1 cellular context compared by ENCODE assay signal in genomic region chr5:60843693-60844428, GRCh38.
TF ChIP-seq lines count a peak whose summit lies in the region.

ELOVL7 (minus strand) TSS chr5:60844269; CDS start chr5:60787397, 56,872 bp downstream.

TF ChIP-seq in HepG2, 621 proteins besides CTCF, POLR2A, EP300 and RAD21 (continued from another document and continues in another):
- 0 out of 2 replicates have a peak, but pooled peaks have one; percentile 27 for TF ChIP-seq IRF1 (CRISPR knock-in tag; IDR thresholded peaks at IDR 0.05; ENCODE audit: low read depth)
- TF ChIP-seq ZNF3 (CRISPR knock-in tag; IDR thresholded peaks at IDR 0.05), result no peak
- TF ChIP-seq CSRNP1 (CRISPR knock-in tag; IDR thresholded peaks at IDR 0.05), result no peak
- TF ChIP-seq RARA (CRISPR knock-in tag; IDR thresholded peaks at IDR 0.05), result no peak
- TF ChIP-seq HMGXB3 (CRISPR knock-in tag; IDR thresholded peaks at IDR 0.05; ENCODE audit: borderline replicate concordance), result no peak
- TF ChIP-seq POGZ (CRISPR knock-in tag; IDR thresholded peaks at IDR 0.05), result peak; percentile 48; the same call in 1 of the 2 replicates
- 0 out of 2 replicates have a peak, but pooled peaks have one; percentile 41 for TF ChIP-seq ZNF614 (CRISPR knock-in tag; IDR thresholded peaks at IDR 0.05; ENCODE audit: borderline replicate concordance)
- TF ChIP-seq AKAP8 (CRISPR knock-in tag; IDR thresholded peaks at IDR 0.05), result no peak
- TF ChIP-seq SOX6 (IDR thresholded peaks at IDR 0.05), result no peak
- no peak for TF ChIP-seq SOX6 (CRISPR knock-in tag; IDR thresholded peaks at IDR 0.05)
- TF ChIP-seq CHD2 (IDR thresholded peaks at IDR 0.05; ENCODE audit: low read depth, low read length), result no peak
- no peak for TF ChIP-seq REL (CRISPR knock-in tag; conservative IDR thresholded peaks at IDR 0.05)
- TF ChIP-seq ATF4 (CRISPR knock-in tag; IDR thresholded peaks at IDR 0.05), result 0 out of 4 replicates have a peak, but pooled peaks of 1 of the 2 experiments have one; percentile 31
- TF ChIP-seq RBFOX2 (IDR thresholded peaks at IDR 0.05; ENCODE audit: low read depth, low read length), result peak; percentile 77
- no peak for TF ChIP-seq ZNF496 (CRISPR knock-in tag; IDR thresholded peaks at IDR 0.05; ENCODE audit: insufficient replicate concordance)
- TF ChIP-seq RAD51 (IDR thresholded peaks at IDR 0.05; ENCODE audit: borderline replicate concordance), result no peak
- no peak for TF ChIP-seq ZNF292 (CRISPR knock-in tag; IDR thresholded peaks at IDR 0.05; ENCODE audit: borderline replicate concordance, low read depth)
- no peak for TF ChIP-seq ZBTB10 (CRISPR knock-in tag; IDR thresholded peaks at IDR 0.05; ENCODE audit: borderline replicate concordance)
- no peak for TF ChIP-seq ZFP36L2 (CRISPR knock-in tag; IDR thresholded peaks at IDR 0.05)
- no peak for TF ChIP-seq BRD4 (CRISPR knock-in tag; IDR thresholded peaks at IDR 0.05)
- TF ChIP-seq FOXA3 (CRISPR knock-in tag; IDR thresholded peaks at IDR 0.05), result 0 out of 2 replicates have a peak, but pooled peaks have one; percentile 12
- peak; percentile 50; the same call in 1 of the 2 replicates for TF ChIP-seq ZNF556 (CRISPR knock-in tag; IDR thresholded peaks at IDR 0.05; ENCODE audit: borderline replicate concordance)
- no peak for TF ChIP-seq KLF13 (CRISPR knock-in tag; IDR thresholded peaks at IDR 0.05)
- TF ChIP-seq ZMAT5 (CRISPR knock-in tag; IDR thresholded peaks at IDR 0.05; ENCODE audit: borderline replicate concordance, low read depth), result no peak
- peak; percentile 44 for TF ChIP-seq TBX2 (CRISPR knock-in tag; IDR thresholded peaks at IDR 0.05; ENCODE audit: borderline replicate concordance)
- no peak for TF ChIP-seq ZKSCAN8 (CRISPR knock-in tag; IDR thresholded peaks at IDR 0.05; ENCODE audit: borderline replicate concordance)
- peak; percentile 72 for TF ChIP-seq MAX (IDR thresholded peaks at IDR 0.05)
- TF ChIP-seq PAX8 (CRISPR knock-in tag; IDR thresholded peaks at IDR 0.05; ENCODE audit: borderline replicate concordance), result no peak; the same call in 1 of the 2 replicates
- TF ChIP-seq ZNF772 (CRISPR knock-in tag; IDR thresholded peaks at IDR 0.05), result 0 out of 2 replicates have a peak, but pooled peaks have one; percentile 38
- TF ChIP-seq JUN (CRISPR knock-in tag; IDR thresholded peaks at IDR 0.05), result no peak
- TF ChIP-seq PCBP1 (IDR thresholded peaks at IDR 0.05; ENCODE audit: borderline replicate concordance, low read depth, low read length), result 0 out of 2 replicates have a peak, but pooled peaks have one; percentile 24
- TF ChIP-seq ZNF142 (CRISPR knock-in tag; IDR thresholded peaks at IDR 0.05), result no peak
- TF ChIP-seq ZNF18 (CRISPR knock-in tag; IDR thresholded peaks at IDR 0.05; ENCODE audit: insufficient replicate concordance), result no peak
- no peak for TF ChIP-seq ZNF460 (CRISPR knock-in tag; IDR thresholded peaks at IDR 0.05; ENCODE audit: borderline replicate concordance)
- peak in 1 of 2 experiments; percentile 71; a peak in 1 of 4 replicates for TF ChIP-seq KLF16 (CRISPR knock-in tag; IDR thresholded peaks at IDR 0.05)
- no peak for TF ChIP-seq PHB2 (IDR thresholded peaks at IDR 0.05; ENCODE audit: partially characterized antibody)
- no peak for TF ChIP-seq CREM (IDR thresholded peaks at IDR 0.05)
- TF ChIP-seq CREM (CRISPR knock-in tag; IDR thresholded peaks at IDR 0.05), result no peak
- TF ChIP-seq ZNF12 (CRISPR knock-in tag; IDR thresholded peaks at IDR 0.05), result no peak
- TF ChIP-seq ZNF20 (CRISPR knock-in tag; IDR thresholded peaks at IDR 0.05), result no peak
- no peak for TF ChIP-seq SMC3 (IDR thresholded peaks at IDR 0.05; ENCODE audit: low read length)
- no peak for TF ChIP-seq ARID2 (CRISPR knock-in tag; IDR thresholded peaks at IDR 0.05; ENCODE audit: borderline replicate concordance)
- TF ChIP-seq ZNF598 (CRISPR knock-in tag; IDR thresholded peaks at IDR 0.05; ENCODE audit: borderline replicate concordance), result no peak
- TF ChIP-seq PRPF4 (IDR thresholded peaks at IDR 0.05; ENCODE audit: low read depth, low read length, poor library complexity, severe bottlenecking), result no peak
- TF ChIP-seq RXRA (CRISPR knock-in tag; IDR thresholded peaks at IDR 0.05), result peak; percentile 22; the same call in 1 of the 2 replicates
- no peak for TF ChIP-seq YEATS2 (CRISPR knock-in tag; IDR thresholded peaks at IDR 0.05; ENCODE audit: borderline replicate concordance)
- TF ChIP-seq BCL6 (CRISPR knock-in tag; IDR thresholded peaks at IDR 0.05), result no peak
- peak; percentile 55 for TF ChIP-seq SAP130 (CRISPR knock-in tag; IDR thresholded peaks at IDR 0.05; ENCODE audit: low read depth)
- TF ChIP-seq ZC3H4 (CRISPR knock-in tag; IDR thresholded peaks at IDR 0.05; ENCODE audit: borderline replicate concordance), result no peak
- no peak for TF ChIP-seq CC2D1A (CRISPR knock-in tag; IDR thresholded peaks at IDR 0.05)
